ENCODE assay signal across 1 cellular context in genomic region chrX:130714135-130714534, GRCh38.
A peak's percentile ranks its signal among the peaks of the same experiment; 100 is the strongest.
TF ChIP-seq lines count a peak whose summit lies in the region.

No MANE protein-coding gene starts in this region.

TF ChIP-seq in HepG2, 621 proteins besides CTCF, POLR2A, EP300 and RAD21 (continued from another document and continues in another):
- TF ChIP-seq ZBTB40 (IDR thresholded peaks at IDR 0.05) (no peak), ZBTB40 (CRISPR knock-in tag; IDR thresholded peaks at IDR 0.05) (no peak), SALL1 (CRISPR knock-in tag; IDR thresholded peaks at IDR 0.05) (peak; percentile 36; the same call in 1 of the 2 replicates), PRMT3 (CRISPR knock-in tag; IDR thresholded peaks at IDR 0.05; ENCODE audit: borderline replicate concordance, low read depth) (no peak), RCOR2 (CRISPR knock-in tag; IDR thresholded peaks at IDR 0.05) (0 out of 2 replicates have a peak, but pooled peaks have one; percentile 24), SOX6 (IDR thresholded peaks at IDR 0.05) (no peak), SOX6 (CRISPR knock-in tag; IDR thresholded peaks at IDR 0.05) (peak; percentile 29; the same call in 1 of the 2 replicates), ARID5B (CRISPR knock-in tag; IDR thresholded peaks at IDR 0.05) (peak; percentile 58; the same call in 1 of the 2 replicates), ZEB1 (IDR thresholded peaks at IDR 0.05; ENCODE audit: insufficient replicate concordance, low read depth) (peak; percentile 57), CEBPG (CRISPR knock-in tag; IDR thresholded peaks at IDR 0.05) (peak; percentile 71), HDAC1 (CRISPR knock-in tag; IDR thresholded peaks at IDR 0.05) (0 out of 2 replicates have a peak, but pooled peaks have one; percentile 16), DNMT3B (CRISPR knock-in tag; conservative IDR thresholded peaks at IDR 0.05) (no peak), MXI1 (IDR thresholded peaks at IDR 0.05; ENCODE audit: borderline replicate concordance, low read depth, low read length) (peak; percentile 20; the same call in 1 of the 3 replicates), AKNA (CRISPR knock-in tag; IDR thresholded peaks at IDR 0.05; ENCODE audit: borderline replicate concordance) (no peak), ZNF326 (CRISPR knock-in tag; IDR thresholded peaks at IDR 0.05; ENCODE audit: borderline replicate concordance) (no peak), TFAP4 (IDR thresholded peaks at IDR 0.05; ENCODE audit: borderline replicate concordance, low read depth) (peak; percentile 73; the same call in 1 of the 2 replicates), GATAD2A (CRISPR knock-in tag; IDR thresholded peaks at IDR 0.05) (no peak), CEBPB (IDR thresholded peaks at IDR 0.05; ENCODE audit: borderline replicate concordance, low read depth, low read length) (peak; percentile 72; the same call in 1 of the 2 replicates), HDAC2 (CRISPR knock-in tag; IDR thresholded peaks at IDR 0.05) (0 out of 2 replicates have a peak, but pooled peaks have one; percentile 22), NR2F6 (IDR thresholded peaks at IDR 0.05) (no peak), NR2F6 (CRISPR knock-in tag; IDR thresholded peaks at IDR 0.05) (0 out of 2 replicates have a peak, but pooled peaks have one; percentile 18), ARID3A (IDR thresholded peaks at IDR 0.05; ENCODE audit: low read depth, low read length) (no peak), FOXA1 (IDR thresholded peaks at IDR 0.05) (no peak), FOXA1 (CRISPR knock-in tag; IDR thresholded peaks at IDR 0.05) (peak; percentile 42; the same call in 1 of the 2 replicates), TEAD3 (CRISPR knock-in tag; optimal IDR thresholded peaks at IDR 0.05; ENCODE audit: borderline replicate concordance) (peak; percentile 51), LCORL (IDR thresholded peaks at IDR 0.05) (no peak), LCORL (CRISPR knock-in tag; IDR thresholded peaks at IDR 0.05) (peak; percentile 65; the same call in 1 of the 2 replicates), MAX (IDR thresholded peaks at IDR 0.05) (peak; percentile 55; the same call in 1 of the 2 replicates), SOX13 (IDR thresholded peaks at IDR 0.05) (no peak), SOX13 (CRISPR knock-in tag; conservative IDR thresholded peaks at IDR 0.05 in 1 of 2, IDR thresholded peaks at IDR 0.05 in 1 of 2) (peak in 1 of 2 experiments; percentile 33; a peak in 1 of 4 replicates)
- TF ChIP-seq, protein P1, sequence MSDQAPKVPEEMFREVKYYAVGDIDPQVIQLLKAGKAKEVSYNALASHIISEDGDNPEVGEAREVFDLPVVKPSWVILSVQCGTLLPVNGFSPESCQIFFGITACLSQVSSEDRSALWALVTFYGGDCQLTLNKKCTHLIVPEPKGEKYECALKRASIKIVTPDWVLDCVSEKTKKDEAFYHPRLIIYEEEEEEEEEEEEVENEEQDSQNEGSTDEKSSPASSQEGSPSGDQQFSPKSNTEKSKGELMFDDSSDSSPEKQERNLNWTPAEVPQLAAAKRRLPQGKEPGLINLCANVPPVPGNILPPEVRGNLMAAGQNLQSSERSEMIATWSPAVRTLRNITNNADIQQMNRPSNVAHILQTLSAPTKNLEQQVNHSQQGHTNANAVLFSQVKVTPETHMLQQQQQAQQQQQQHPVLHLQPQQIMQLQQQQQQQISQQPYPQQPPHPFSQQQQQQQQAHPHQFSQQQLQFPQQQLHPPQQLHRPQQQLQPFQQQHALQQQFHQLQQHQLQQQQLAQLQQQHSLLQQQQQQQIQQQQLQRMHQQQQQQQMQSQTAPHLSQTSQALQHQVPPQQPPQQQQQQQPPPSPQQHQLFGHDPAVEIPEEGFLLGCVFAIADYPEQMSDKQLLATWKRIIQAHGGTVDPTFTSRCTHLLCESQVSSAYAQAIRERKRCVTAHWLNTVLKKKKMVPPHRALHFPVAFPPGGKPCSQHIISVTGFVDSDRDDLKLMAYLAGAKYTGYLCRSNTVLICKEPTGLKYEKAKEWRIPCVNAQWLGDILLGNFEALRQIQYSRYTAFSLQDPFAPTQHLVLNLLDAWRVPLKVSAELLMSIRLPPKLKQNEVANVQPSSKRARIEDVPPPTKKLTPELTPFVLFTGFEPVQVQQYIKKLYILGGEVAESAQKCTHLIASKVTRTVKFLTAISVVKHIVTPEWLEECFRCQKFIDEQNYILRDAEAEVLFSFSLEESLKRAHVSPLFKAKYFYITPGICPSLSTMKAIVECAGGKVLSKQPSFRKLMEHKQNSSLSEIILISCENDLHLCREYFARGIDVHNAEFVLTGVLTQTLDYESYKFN (CRISPR knock-in tag; conservative IDR thresholded peaks at IDR 0.05) = peak; percentile 64
